8 cellular contexts compared by ENCODE assay signal in the genomic region with DNA sequence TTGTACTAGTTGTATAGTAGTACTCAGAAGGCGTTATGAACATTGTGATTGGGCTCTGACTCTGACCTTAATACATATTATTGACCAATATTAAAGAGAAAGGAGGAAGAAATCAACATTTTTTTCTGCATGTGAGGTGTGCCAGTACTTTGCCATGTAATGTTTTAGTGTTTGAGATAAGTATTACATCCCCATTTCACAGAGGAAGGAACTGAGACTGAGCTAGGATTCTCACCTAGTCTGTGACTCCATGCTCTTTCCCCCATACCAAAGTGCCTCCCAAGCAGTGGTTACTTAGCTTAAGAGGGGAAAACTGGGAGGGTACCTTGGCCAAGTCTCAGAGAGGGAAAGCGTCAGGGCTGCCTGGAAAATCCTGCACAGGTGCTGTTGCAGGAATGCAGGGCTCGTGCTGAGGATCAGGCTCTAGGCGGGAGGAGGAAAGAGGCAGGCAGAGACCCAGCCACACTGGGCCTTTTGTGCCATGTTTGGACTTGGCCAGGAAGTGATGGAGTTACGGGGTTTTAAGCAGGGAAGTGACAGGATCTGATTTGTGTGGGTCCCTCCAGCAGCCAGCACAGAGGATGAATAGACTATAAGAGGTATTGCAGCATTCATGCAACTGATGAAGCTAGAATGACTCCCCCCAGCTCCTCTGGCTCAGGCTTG.
DNase-seq lines count a peak whose midpoint lies in the region; ATAC-seq and TF ChIP-seq lines count a peak whose summit lies in the region.

No MANE protein-coding gene starts in this region.

- H3K9me3 ChIP-seq in effector memory CD4-positive, alpha-beta T cell (ENCODE audit: control insufficient read depth, low read length) = no peaks in the 10 kb centered on the region
- H3K9me3 ChIP-seq in neutrophil = no peaks in the 10 kb centered on the region

- H3K4me3 ChIP-seq in effector memory CD4-positive, alpha-beta T cell (ENCODE audit: insufficient read depth, low read depth, low read length, poor library complexity, severe bottlenecking) = no peak overlapping the region
- no peak overlapping the region for H3K4me3 ChIP-seq in neutrophil (ENCODE audit: low read depth in 1 of 2, low read length in 1 of 2)

- TF ChIP-seq CTCF in C4-2B (conservative IDR thresholded peaks at IDR 0.05) = no peak
- no peak for TF ChIP-seq CTCF in neutrophil (IDR thresholded peaks at IDR 0.05)

- peaks cover 35% of the 10 kb centered on the region for H3K36me3 ChIP-seq in effector memory CD4-positive, alpha-beta T cell (ENCODE audit: control insufficient read depth, insufficient read depth, low read length)
- peaks cover 35% of the 10 kb centered on the region for H3K36me3 ChIP-seq in neutrophil

- peak; percentile 37 for DNase-seq in NAMALWA (ENCODE audit: low spot score)
- DNase-seq in effector memory CD4-positive, alpha-beta T cell = no peak
- no peak for DNase-seq in globus pallidus (ENCODE audit: low spot score)

- peak overlapping the region; percentile 84 for H3K27ac ChIP-seq in C4-2B
- peak overlapping the region; percentile 23 for H3K27ac ChIP-seq in effector memory CD4-positive, alpha-beta T cell (ENCODE audit: insufficient read depth, low read length, poor library complexity, severe bottlenecking)
- peak overlapping the region; percentile 79 for H3K27ac ChIP-seq in neutrophil

- ATAC-seq in HG03108 (IDR thresholded peaks at IDR 0.05; ENCODE audit: unreplicated experiment) (no peak), HG02642 (IDR thresholded peaks at IDR 0.05; ENCODE audit: poor library complexity, unreplicated experiment) (no peak), HG02763 (IDR thresholded peaks at IDR 0.05; ENCODE audit: unreplicated experiment) (no peak)

- H3K4me1 ChIP-seq in effector memory CD4-positive, alpha-beta T cell (ENCODE audit: control insufficient read depth, insufficient read depth, low read length, poor library complexity, severe bottlenecking) = peaks cover 28% of the 10 kb centered on the region
- peaks cover 49 to 51% of the 10 kb centered on the region in 2 experiments for H3K4me1 ChIP-seq in neutrophil (ENCODE audit: control insufficient read depth in 1 of 2, insufficient read depth in 1 of 2, low read depth in 1 of 2, low read length in 1 of 2)

- H3K27me3 ChIP-seq in effector memory CD4-positive, alpha-beta T cell (replicated peaks; ENCODE audit: control insufficient read depth, insufficient read depth, low read length, poor library complexity, severe bottlenecking) = no peaks in the 10 kb centered on the region
- H3K27me3 ChIP-seq in neutrophil = no peaks in the 10 kb centered on the region

Comparison
In these comparisons a context has a peak if more than half of its experiments do, and no peak if none do; other contexts are left out.
1. H3K27ac ChIP-seq: peak in every context shown above with its lines; median percentile 84 in C4-2B; 79 in neutrophil; 23 in effector memory CD4-positive, alpha-beta T cell.